ENCODE assay signal across 8 cellular contexts in genomic region chr17:83205387-83206035, GRCh38.
DNase-seq lines count a peak whose midpoint lies in the region; ATAC-seq and TF ChIP-seq lines count a peak whose summit lies in the region.
"Not testable (repeated sequence)": the region's sequence is repeated elsewhere in the genome, so short reads cannot be mapped to it uniquely, and the experiment has no call there.

No MANE protein-coding gene starts in this region.

- TF ChIP-seq CTCF in HFF-Myc (IDR thresholded peaks at IDR 0.05; ENCODE audit: low read depth, low read length, missing control alignments) (peak; percentile 39), glutamatergic neuron (IDR thresholded peaks at IDR 0.05; ENCODE audit: partially characterized antibody, unreplicated experiment) (peak; percentile 93)

- H3K27me3 Mint-ChIP-seq in activated CD4-positive, alpha-beta memory T cell treated with anti-CD3 and anti-CD28 coated beads for 36 hours; glutamatergic neuron (ENCODE audit: unreplicated experiment); naive thymus-derived CD4-positive, alpha-beta T cell: not testable (repeated sequence)

- H3K27ac ChIP-seq in BLaER1; naive thymus-derived CD4-positive, alpha-beta T cell (ENCODE audit: low read depth, low read length): not testable (repeated sequence)

- not testable (repeated sequence) for H3K27ac Mint-ChIP-seq in activated CD4-positive, alpha-beta memory T cell treated with anti-CD3 and anti-CD28 coated beads for 36 hours; glutamatergic neuron (ENCODE audit: unreplicated experiment)
- H3K27ac Mint-ChIP-seq in naive thymus-derived CD4-positive, alpha-beta T cell, result peak overlapping the region in 4 of 9 donors; percentile 18 to 58 (median 44)

- H3K4me3 ChIP-seq in BLaER1; HFF-Myc (replicated peaks; ENCODE audit: low read depth, low read length); naive thymus-derived CD4-positive, alpha-beta T cell (ENCODE audit: low read length): not testable (repeated sequence)

- H3K4me2 ChIP-seq in BLaER1, result peak overlapping the region; percentile 52

- peaks cover 64% of the 10 kb centered on the region for H3K4me1 ChIP-seq in BLaER1
- not testable (repeated sequence) for H3K4me1 ChIP-seq in naive thymus-derived CD4-positive, alpha-beta T cell (ENCODE audit: control insufficient read depth in 2 of 2, insufficient read depth in 2 of 2, low read length in 2 of 2)

- ATAC-seq in naive thymus-derived CD4-positive, alpha-beta T cell, result not testable (repeated sequence)

- H3K27me3 ChIP-seq in BLaER1; naive thymus-derived CD4-positive, alpha-beta T cell (ENCODE audit: control insufficient read depth in 2 of 2, insufficient read depth in 2 of 2, low read length in 2 of 2): not testable (repeated sequence)

- POLR2A ChIA-PET in activated CD4-positive, alpha-beta memory T cell treated with anti-CD3 and anti-CD28 coated beads for 36 hours (lab: Charles Lee); naive thymus-derived CD4-positive, alpha-beta T cell (lab: Charles Lee): not testable (repeated sequence)

- H4K20me1 ChIP-seq in BLaER1, result not testable (repeated sequence)

- CTCF ChIA-PET in activated CD4-positive, alpha-beta memory T cell treated with anti-CD3 and anti-CD28 coated beads for 36 hours (lab: Charles Lee); naive thymus-derived CD4-positive, alpha-beta T cell (lab: Charles Lee): not testable (repeated sequence)

- not testable (repeated sequence) for H3K9me3 Mint-ChIP-seq in activated CD4-positive, alpha-beta memory T cell treated with anti-CD3 and anti-CD28 coated beads for 36 hours; naive thymus-derived CD4-positive, alpha-beta T cell
- H3K9me3 Mint-ChIP-seq in glutamatergic neuron (ENCODE audit: unreplicated experiment), result peaks cover 12% of the 10 kb centered on the region

- not testable (repeated sequence) for H3K36me3 Mint-ChIP-seq in activated CD4-positive, alpha-beta memory T cell treated with anti-CD3 and anti-CD28 coated beads for 36 hours; naive thymus-derived CD4-positive, alpha-beta T cell
- H3K36me3 Mint-ChIP-seq in glutamatergic neuron (ENCODE audit: unreplicated experiment), result peaks cover 12% of the 10 kb centered on the region

- H3K9me3 ChIP-seq in BLaER1; naive thymus-derived CD4-positive, alpha-beta T cell (ENCODE audit: control insufficient read depth in 2 of 3, low read length in 3 of 3): not testable (repeated sequence)

- H3K9ac ChIP-seq in BLaER1, result not testable (repeated sequence)

- not testable (repeated sequence) for H3K4me3 Mint-ChIP-seq in activated CD4-positive, alpha-beta memory T cell treated with anti-CD3 and anti-CD28 coated beads for 36 hours; glutamatergic neuron (ENCODE audit: unreplicated experiment); naive thymus-derived CD4-positive, alpha-beta T cell

- intact Hi-C loops in activated CD4-positive, alpha-beta memory T cell treated with anti-CD3 and anti-CD28 coated beads for 36 hours (cut with micrococcal nuclease); naive thymus-derived CD4-positive, alpha-beta T cell (cut with micrococcal nuclease): not testable (repeated sequence)

- H3K4me1 Mint-ChIP-seq in activated CD4-positive, alpha-beta memory T cell treated with anti-CD3 and anti-CD28 coated beads for 36 hours (ENCODE audit: low read depth), result peaks cover 15% of the 10 kb centered on the region
- not testable (repeated sequence) for H3K4me1 Mint-ChIP-seq in glutamatergic neuron (ENCODE audit: low read depth, unreplicated experiment)
- peaks cover 5 to 35% (median 15%) of the 10 kb centered on the region in 7 donors for H3K4me1 Mint-ChIP-seq in naive thymus-derived CD4-positive, alpha-beta T cell

- not testable (repeated sequence) for H3K36me3 ChIP-seq in BLaER1; naive thymus-derived CD4-positive, alpha-beta T cell (ENCODE audit: control insufficient read depth in 2 of 3, insufficient read depth in 3 of 3, low read length in 3 of 3)

- not testable (repeated sequence) for DNase-seq in HFF-Myc (ENCODE audit: extremely low read depth, low read depth)
- DNase-seq in RPMI7951 (ENCODE audit: low read depth) (peak; percentile 42), astrocyte of the hippocampus (ENCODE audit: low read depth, low spot score) (peak; percentile 48), glutamatergic neuron (peak; percentile 74)
- DNase-seq in activated CD4-positive, alpha-beta memory T cell treated with anti-CD3 and anti-CD28 coated beads for 36 hours, result peak; percentile 80
- peak; percentile 50 to 80 (median 61) for DNase-seq in naive thymus-derived CD4-positive, alpha-beta T cell
- DNase-seq in stimulated activated CD4-positive, alpha-beta T cell treated with anti-CD3 and anti-CD28 coated beads, Interleukin-4, amount 100 ng/mL, for 48 hours (ENCODE audit: low read depth in 2 of 2), result peak; percentile 55 to 63
